ENCODE assay signal across 18 cellular contexts in genomic region chr11:111905391-111905790, GRCh38. TPM values are rescaled to one million over a fixed set of nuclear protein-coding genes. Genes with fewer than 3 reads are reported as not detected.
"Had no signal": no experiment of that assay in that cellular context is flagged by ENCODE, and none has a peak within 500 bp of the region (broad histone marks: within the 10 kb centered on the region; RNA-seq: fewer than 3 reads in every experiment).

No MANE protein-coding gene starts in this region.

- H3K4me1 ChIP-seq: colonic mucosa, uterus had no signal

- DNase-seq: activated CD4-positive, alpha-beta memory T cell treated with anti-CD3 and anti-CD28 coated beads, Interleukin-2, amount 10 ng/mL, durations not matched to agents 7 days and 5 days; activated naive CD8-positive, alpha-beta T cell treated with anti-CD3 and anti-CD28 coated beads, Interleukin-2, amount 10 ng/mL, durations not matched to agents 7 days and 5 days; activated T-cell treated with anti-CD3 and anti-CD28 coated beads, Interleukin-2, amount 50 U/mL, for 72 hours; colonic mucosa; effector CD8-positive, alpha-beta T cell; left colon; mammary epithelial cell; naive thymus-derived CD4-positive, alpha-beta T cell; stimulated activated CD4-positive, alpha-beta T cell treated with anti-CD3 and anti-CD28 coated beads, Interleukin-4, amount 100 ng/mL, for 24 hours; SW 1271; uterus had no signal

- H3K9me3 ChIP-seq: ascending aorta, colonic mucosa, uterus had no signal

- H3K4me3 ChIP-seq: ascending aorta, cardiac muscle cell, colonic mucosa, uterus had no signal

- H3K36me3 ChIP-seq: cardiac muscle cell, colonic mucosa, neutrophil, uterus had no signal

- H3K27ac ChIP-seq: ascending aorta, cardiac muscle cell, colonic mucosa, neutrophil, uterus, VCaP had no signal

- ATAC-seq: activated T-cell treated with anti-CD3 and anti-CD28 coated beads, Interleukin-2, amount 50 U/mL, for 72 hours; left colon; naive thymus-derived CD4-positive, alpha-beta T cell had no signal

- H3K27me3 ChIP-seq: ascending aorta, cardiac muscle cell, colonic mucosa, uterus had no signal

RNA-seq across cellular contexts. Expression of gene CRYAB, which starts 6.2 kb away (rescaled TPM):
- total RNA-seq: activated CD4-positive, alpha-beta memory T cell treated with anti-CD3 and anti-CD28 coated beads, Interleukin-2, amount 10 ng/mL, durations not matched to agents 7 days and 5 days; activated naive CD8-positive, alpha-beta T cell treated with anti-CD3 and anti-CD28 coated beads, Interleukin-2, amount 10 ng/mL, durations not matched to agents 7 days and 5 days; activated T-cell treated with anti-CD3 and anti-CD28 coated beads, Interleukin-2, amount 50 U/mL, for 72 hours; mononuclear cell; naive thymus-derived CD4-positive, alpha-beta T cell; progenitor cell of endocrine pancreas had no signal
- polyA plus RNA-seq: naive thymus-derived CD4-positive, alpha-beta T cell had no signal

RNA-seq across cellular contexts. Expression of gene HSPB2, which starts 7.1 kb away (rescaled TPM):
- total RNA-seq: activated CD4-positive, alpha-beta memory T cell treated with anti-CD3 and anti-CD28 coated beads, Interleukin-2, amount 10 ng/mL, durations not matched to agents 7 days and 5 days; ascending aorta; glomerular endothelial cell; mononuclear cell; naive thymus-derived CD4-positive, alpha-beta T cell; progenitor cell of endocrine pancreas had no signal
- polyA plus RNA-seq: naive thymus-derived CD4-positive, alpha-beta T cell had no signal

RNA-seq across cellular contexts. Expression of gene C11orf52, which starts 13.3 kb away (rescaled TPM):
- total RNA-seq: activated CD4-positive, alpha-beta memory T cell treated with anti-CD3 and anti-CD28 coated beads, Interleukin-2, amount 10 ng/mL, durations not matched to agents 7 days and 5 days; activated naive CD8-positive, alpha-beta T cell treated with anti-CD3 and anti-CD28 coated beads, Interleukin-2, amount 10 ng/mL, durations not matched to agents 7 days and 5 days; activated T-cell treated with anti-CD3 and anti-CD28 coated beads, Interleukin-2, amount 50 U/mL, for 72 hours; ascending aorta; mononuclear cell; naive thymus-derived CD4-positive, alpha-beta T cell had no signal

RNA-seq across cellular contexts. Expression of gene CFAP68, which starts 26.1 kb away (rescaled TPM):
- total RNA-seq: ascending aorta had no signal
